ENCODE assay signal across 27 cellular contexts in genomic region chr1:201251851-201252430, GRCh38. TPM values are rescaled to one million over a fixed set of nuclear protein-coding genes. Genes with fewer than 3 reads are reported as not detected.
"Had no signal": no experiment of that assay in that cellular context is flagged by ENCODE, and none has a peak within 500 bp of the region (broad histone marks: within the 10 kb centered on the region; RNA-seq: fewer than 3 reads in every experiment).

No MANE protein-coding gene starts in this region.

- ATAC-seq: left ventricle myocardium superior; mucosa of descending colon; SK-N-SH treated with all-trans-retinoic acid at 6 μM for 48 hours; stimulated activated naive B cell treated with anti-CD40 and anti-IgM and Interleukin-4, amounts not matched to agents 10 μg/mL and 1 μg/mL and 100 μg/mL, for 72 hours; T-cell had no signal

- H3K36me3 Mint-ChIP-seq: immature natural killer cell; memory B cell; stimulated activated naive B cell treated with anti-CD40 and anti-IgM and Interleukin-4, amounts not matched to agents 10 μg/mL and 1 μg/mL and 100 μg/mL, for 72 hours; T-cell had no signal

- H3K27me3 ChIP-seq: adrenal gland, ascending aorta, brain microvascular endothelial cell, hepatocyte, testis had no signal

- H3K4me1 ChIP-seq: adrenal gland, ascending aorta, testis had no signal

- H3K27ac Mint-ChIP-seq: dendritic cell treated with granulocyte-macrophage colony-stimulating factor and Interleukin-4, amounts not matched to agents 40 ng/mL and 50 ng/mL, for 4 days; immature natural killer cell; memory B cell; progenitor cell of endocrine pancreas; stimulated activated naive B cell treated with anti-CD40 and anti-IgM and Interleukin-4, amounts not matched to agents 10 μg/mL and 1 μg/mL and 100 μg/mL, for 72 hours; T-cell; T-helper 2 cell treated with Interferon-gamma antibody and Interleukin-4, amounts not matched to agents 5 μg/mL and 100 μg/mL, for 36 hours had no signal

- H3K9me3 ChIP-seq: adrenal gland, ascending aorta, mucosa of descending colon, testis had no signal

- H3K4me3 ChIP-seq: adrenal gland, ascending aorta, hepatocyte, mucosa of descending colon, testis had no signal

- H3K36me3 ChIP-seq: adrenal gland, ascending aorta, brain microvascular endothelial cell had no signal

- DNase-seq: activated CD4-positive, alpha-beta T cell treated with anti-CD3 and anti-CD28 coated beads, Interleukin-2, amount 50 U/mL, for 4 hours; activated CD4-positive, CD25-positive, alpha-beta regulatory T cell treated with anti-CD3 and anti-CD28 coated beads, Interleukin-2, amount 50 U/mL, for 72 hours; activated gamma-delta T cell; activated naive CD4-positive, alpha-beta T cell treated with anti-CD3 and anti-CD28 coated beads, Interleukin-2, amount 50 U/mL, for 16 hours; activated T-cell treated with anti-CD3 and anti-CD28 coated beads, Interleukin-2, amount 50 U/mL, for 48 hours; brain microvascular endothelial cell; caudate nucleus; effector CD8-positive, alpha-beta T cell; glutamatergic neuron; immature natural killer cell; left ventricle myocardium superior; mucosa of descending colon; stimulated activated CD4-positive, alpha-beta T cell treated with anti-CD3 and anti-CD28 coated beads, Interleukin-2, amount 100 ng/mL, for 48 hours; stimulated activated CD8-positive, alpha-beta memory T cell treated with anti-CD3 and anti-CD28 coated beads, Interleukin-4, amount 100 ng/mL, for 48 hours; stimulated activated naive B cell treated with anti-CD40 and anti-IgM and Interleukin-4, amounts not matched to agents 10 μg/mL and 1 μg/mL and 100 μg/mL, for 72 hours; testis; trophoblast cell had no signal

- H3K9me3 Mint-ChIP-seq: dendritic cell treated with granulocyte-macrophage colony-stimulating factor and Interleukin-4, amounts not matched to agents 40 ng/mL and 50 ng/mL, for 4 days; immature natural killer cell; memory B cell; neural crest cell; stimulated activated naive B cell treated with anti-CD40 and anti-IgM and Interleukin-4, amounts not matched to agents 10 μg/mL and 1 μg/mL and 100 μg/mL, for 72 hours; T-cell; T-helper 2 cell treated with Interferon-gamma antibody and Interleukin-4, amounts not matched to agents 5 μg/mL and 100 μg/mL, for 36 hours had no signal

- H3K27ac ChIP-seq: adrenal gland, ascending aorta, brain microvascular endothelial cell, hepatocyte, testis had no signal

RNA-seq across cellular contexts. Expression of gene PKP1, which starts 31.4 kb away (rescaled TPM):
- total RNA-seq: ascending aorta, neural crest cell, progenitor cell of endocrine pancreas had no signal
